9 cellular contexts compared by ENCODE assay signal in the genomic region with DNA sequence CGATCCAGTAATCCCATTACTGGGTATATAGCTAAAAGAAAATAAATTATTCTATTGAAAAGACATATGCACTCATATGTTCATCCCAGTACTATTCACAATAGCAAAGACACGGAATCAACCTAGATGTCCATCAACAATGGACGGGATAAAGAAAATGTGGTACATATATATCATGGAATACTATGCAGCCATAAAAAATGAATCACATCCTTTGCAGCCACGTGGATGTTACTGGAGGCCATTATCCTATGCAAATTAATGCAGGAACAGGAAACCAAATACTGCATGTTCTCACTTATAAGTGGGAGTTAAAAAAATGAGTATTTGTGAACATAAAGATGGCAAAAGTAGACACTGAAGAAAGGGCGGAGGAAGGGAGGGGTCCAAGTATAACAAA. TPM values are rescaled to one million over a fixed set of nuclear protein-coding genes. Genes with fewer than 3 reads are reported as not detected.
"Had no signal": no experiment of that assay in that cellular context is flagged by ENCODE, and none has a peak within 500 bp of the region (broad histone marks: within the 10 kb centered on the region; RNA-seq: fewer than 3 reads in every experiment).

No MANE protein-coding gene starts in this region.

- DNase-seq: IMR-90, KBM-7, KG1 had no signal

- FAIRE-seq: HepG2, HTR-8/SVneo had no signal

- H3K4me2 ChIP-seq: KMS-11 had no signal

- H3K27ac ChIP-seq: HL-60, KMS-11 had no signal

- H3K9ac ChIP-seq: KMS-11 had no signal

- ATAC-seq: HepG2 had no signal

RNA-seq across cellular contexts. Expression of gene IRGM, which starts 16.6 kb away (rescaled TPM):
- total RNA-seq: HepG2, HT-29, IMR-90 had no signal
- polyA plus RNA-seq: HepG2, IgD-negative memory B cell, IMR-90 had no signal
